Comparison of ENCODE assay signal across 8 cellular contexts in the genomic region with DNA sequence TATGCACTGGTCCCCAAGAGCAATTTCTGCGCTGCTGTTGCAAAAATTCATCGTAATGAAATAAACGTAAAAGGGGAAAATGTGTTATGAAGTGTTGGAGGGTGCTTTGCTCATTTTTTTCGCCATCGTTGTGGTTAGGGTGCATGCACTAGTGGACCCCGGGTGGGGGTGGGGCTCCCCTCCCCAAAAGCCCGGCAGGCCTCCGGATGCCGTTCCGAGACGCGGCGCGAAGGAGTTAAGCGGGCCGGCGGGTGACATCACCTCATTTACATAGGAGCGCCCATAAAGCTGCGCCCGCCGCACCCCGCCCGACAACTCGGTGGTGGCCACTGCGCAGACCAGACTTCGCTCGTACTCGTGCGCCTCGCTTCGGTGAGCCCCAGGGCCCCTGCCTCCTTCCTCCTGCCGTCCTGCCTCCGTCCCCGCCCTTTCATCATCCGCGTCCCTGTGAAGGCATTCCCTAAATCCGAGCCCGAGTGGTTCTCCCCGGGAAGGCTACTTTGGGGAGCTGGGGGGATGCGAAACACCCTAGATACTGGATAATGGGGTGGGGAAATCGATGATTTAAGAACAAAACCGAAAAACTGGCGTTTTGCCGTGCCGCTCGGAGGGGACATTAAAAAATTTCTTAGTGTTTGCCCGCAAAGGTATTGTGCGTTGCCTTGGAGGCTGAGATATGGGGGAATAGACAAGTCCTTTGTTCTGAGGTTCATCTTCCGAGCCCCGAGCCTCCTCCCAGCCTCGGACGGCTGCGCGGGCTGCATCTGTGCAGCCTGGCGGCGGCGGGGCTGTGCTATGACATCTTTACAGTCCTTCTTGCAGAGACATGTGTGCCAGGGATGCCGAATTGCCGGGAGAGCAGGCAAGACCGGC. TPM values are rescaled to one million over a fixed set of nuclear protein-coding genes. Genes with fewer than 3 reads are reported as not detected.
DNase-seq lines count a peak whose midpoint lies in the region; ATAC-seq and TF ChIP-seq lines count a peak whose summit lies in the region.

A gene (plus strand): TSS at position 314 of the 873 bp plus-strand sequence.

- H3K4me1 ChIP-seq in RWPE2 (ENCODE audit: insufficient read depth, poor library complexity, severe bottlenecking), result peaks cover 10% of the 10 kb centered on the region
- H3K4me1 ChIP-seq in naive thymus-derived CD4-positive, alpha-beta T cell (ENCODE audit: control insufficient read depth in 2 of 2, insufficient read depth in 2 of 2, low read length in 2 of 2), result peaks cover 5 to 19% of the 10 kb centered on the region in 2 donors

- H3K9me3 ChIP-seq in RWPE2 (ENCODE audit: severe bottlenecking), result no peaks in the 10 kb centered on the region
- no peaks in the 10 kb centered on the region for H3K9me3 ChIP-seq in naive thymus-derived CD4-positive, alpha-beta T cell (ENCODE audit: control insufficient read depth in 2 of 3, low read length in 3 of 3)

- peaks cover 78% of the 10 kb centered on the region for H3K36me3 Mint-ChIP-seq in activated T-helper 17 cell treated with anti-CD3 and anti-CD28 coated beads, Interleukin-2, amount 50 U/mL, for 72 hours (ENCODE audit: low read depth)
- H3K36me3 Mint-ChIP-seq in naive thymus-derived CD4-positive, alpha-beta T cell, result peaks cover 11 to 62% (median 31%) of the 10 kb centered on the region in 5 donors

- H3K27ac ChIP-seq in RWPE2 (ENCODE audit: poor library complexity, severe bottlenecking), result peak within 1 kb of the TSS; percentile 86
- H3K27ac ChIP-seq in naive thymus-derived CD4-positive, alpha-beta T cell (ENCODE audit: low read depth, low read length), result peak within 1 kb of the TSS; percentile 93

- H3K27me3 Mint-ChIP-seq in activated T-helper 17 cell treated with anti-CD3 and anti-CD28 coated beads, Interleukin-2, amount 50 U/mL, for 72 hours, result no peaks in the 10 kb centered on the region
- H3K27me3 Mint-ChIP-seq in naive thymus-derived CD4-positive, alpha-beta T cell, result peaks cover 0 to 8% (median 0%) of the 10 kb centered on the region in 5 donors

- CTCF ChIA-PET in naive thymus-derived CD4-positive, alpha-beta T cell (lab: Charles Lee), result interaction anchor here (0.6 to 9.2 kb wide), 8 partner anchors 17 to 201 kb away, joined by 3 to 102 read pairs (median 4); no protein-coding TSS in a partner anchor

- DNase-seq in COR-L47 (lab: John Stamatoyannopoulos, UW), result peak; percentile 68
- peak; percentile 62 to 77 for DNase-seq in Kasumi-1 (lab: John Stamatoyannopoulos, UW)
- peak; percentile 78 for DNase-seq in RWPE2 (ENCODE audit: low spot score)
- DNase-seq in fibroblast of gingiva (ENCODE audit: low read depth), result peak; percentile 89
- DNase-seq in naive thymus-derived CD4-positive, alpha-beta T cell, result peak; percentile 69 to 87 (median 81)
- peak; percentile 76 for DNase-seq in stimulated activated naive CD4-positive, alpha-beta T cell treated with Interleukin-2 at 50 U/mL for 16 hours (lab: John Stamatoyannopoulos, UW)

- ATAC-seq in GM21717 (IDR thresholded peaks at IDR 0.05; ENCODE audit: unreplicated experiment) (peak; percentile 38), RWPE2 (ENCODE audit: low read depth) (peak; percentile 74)
- peak; percentile 59 for ATAC-seq in activated T-helper 17 cell treated with anti-CD3 and anti-CD28 coated beads, Interleukin-2, amount 50 U/mL, for 72 hours (replicated peaks)
- ATAC-seq in naive thymus-derived CD4-positive, alpha-beta T cell, result peak; percentile 75

- peaks cover 27% of the 10 kb centered on the region for H3K36me3 ChIP-seq in RWPE2 (ENCODE audit: low read depth)
- peaks cover 11 to 22% (median 20%) of the 10 kb centered on the region in 3 experiments for H3K36me3 ChIP-seq in naive thymus-derived CD4-positive, alpha-beta T cell (ENCODE audit: control insufficient read depth in 2 of 3, insufficient read depth in 3 of 3, low read length in 3 of 3)

- no peaks in the 10 kb centered on the region for H3K9me3 Mint-ChIP-seq in activated T-helper 17 cell treated with anti-CD3 and anti-CD28 coated beads, Interleukin-2, amount 50 U/mL, for 72 hours
- H3K9me3 Mint-ChIP-seq in naive thymus-derived CD4-positive, alpha-beta T cell, result peaks cover 0 to 34% (median 0%) of the 10 kb centered on the region in 11 donors

- POLR2A ChIA-PET in naive thymus-derived CD4-positive, alpha-beta T cell (lab: Charles Lee), result interaction anchor here (0.7 to 24.0 kb wide), 25 partner anchors 7 to 678 kb away, joined by 3 to 1322 read pairs (median 7); a partner anchor contains a TSS

- H3K4me1 Mint-ChIP-seq in activated T-helper 17 cell treated with anti-CD3 and anti-CD28 coated beads, Interleukin-2, amount 50 U/mL, for 72 hours, result peaks cover 6% of the 10 kb centered on the region
- H3K4me1 Mint-ChIP-seq in naive thymus-derived CD4-positive, alpha-beta T cell, result peaks cover 6 to 57% (median 24%) of the 10 kb centered on the region in 7 donors

- H3K4me3 Mint-ChIP-seq in activated T-helper 17 cell treated with anti-CD3 and anti-CD28 coated beads, Interleukin-2, amount 50 U/mL, for 72 hours, result peak within 1 kb of the TSS; percentile 98
- peak within 1 kb of the TSS; percentile 92 to 99 (median 96) for H3K4me3 Mint-ChIP-seq in naive thymus-derived CD4-positive, alpha-beta T cell

- intact Hi-C loops in naive thymus-derived CD4-positive, alpha-beta T cell (cut with micrococcal nuclease), result loop anchor here (1.0 to 5.0 kb wide), 4 partner anchors 24 to 177 kb away; no protein-coding TSS in a partner anchor

- no peaks in the 10 kb centered on the region for H3K27me3 ChIP-seq in RWPE2 (ENCODE audit: insufficient read depth, poor library complexity, severe bottlenecking)
- no peaks in the 10 kb centered on the region for H3K27me3 ChIP-seq in naive thymus-derived CD4-positive, alpha-beta T cell (ENCODE audit: control insufficient read depth in 2 of 2, insufficient read depth in 2 of 2, low read length in 2 of 2)

- H3K4me3 ChIP-seq in RWPE2 (ENCODE audit: severe bottlenecking), result peak within 1 kb of the TSS; percentile 73
- peak within 1 kb of the TSS; percentile 97 for H3K4me3 ChIP-seq in naive thymus-derived CD4-positive, alpha-beta T cell (ENCODE audit: low read length)

- TF ChIP-seq CTCF in RWPE2 (IDR thresholded peaks at IDR 0.05; ENCODE audit: poor library complexity, severe bottlenecking), result no peak

- peak within 1 kb of the TSS; percentile 96 for H3K27ac Mint-ChIP-seq in activated T-helper 17 cell treated with anti-CD3 and anti-CD28 coated beads, Interleukin-2, amount 50 U/mL, for 72 hours
- peak within 1 kb of the TSS; percentile 92 to 99 (median 97) for H3K27ac Mint-ChIP-seq in naive thymus-derived CD4-positive, alpha-beta T cell

RNA-seq across cellular contexts. Expression of the gene that starts here (rescaled TPM):
- 1,000 to 10,000 TPM; 6,631 to 7,873 TPM for total RNA-seq in activated T-helper 17 cell treated with anti-CD3 and anti-CD28 coated beads, Interleukin-2, amount 50 U/mL, for 72 hours
- over 10,000 TPM in 1 of 5 experiments, 1,000 to 10,000 TPM in 4; 3,911 to 13,454 (median 4,935) TPM for total RNA-seq in naive thymus-derived CD4-positive, alpha-beta T cell
- over 10,000 TPM; 26,512 to 30,787 TPM for polyA plus RNA-seq in naive thymus-derived CD4-positive, alpha-beta T cell

Comparison
In these comparisons a context has a peak if more than half of its experiments do, and no peak if none do; other contexts are left out.
1. Peak in every context shown above with its lines: DNase-seq, ATAC-seq, H3K4me3 ChIP-seq and H3K27ac ChIP-seq.